ENCODE assay signal across 17 cellular contexts in the genomic region with DNA sequence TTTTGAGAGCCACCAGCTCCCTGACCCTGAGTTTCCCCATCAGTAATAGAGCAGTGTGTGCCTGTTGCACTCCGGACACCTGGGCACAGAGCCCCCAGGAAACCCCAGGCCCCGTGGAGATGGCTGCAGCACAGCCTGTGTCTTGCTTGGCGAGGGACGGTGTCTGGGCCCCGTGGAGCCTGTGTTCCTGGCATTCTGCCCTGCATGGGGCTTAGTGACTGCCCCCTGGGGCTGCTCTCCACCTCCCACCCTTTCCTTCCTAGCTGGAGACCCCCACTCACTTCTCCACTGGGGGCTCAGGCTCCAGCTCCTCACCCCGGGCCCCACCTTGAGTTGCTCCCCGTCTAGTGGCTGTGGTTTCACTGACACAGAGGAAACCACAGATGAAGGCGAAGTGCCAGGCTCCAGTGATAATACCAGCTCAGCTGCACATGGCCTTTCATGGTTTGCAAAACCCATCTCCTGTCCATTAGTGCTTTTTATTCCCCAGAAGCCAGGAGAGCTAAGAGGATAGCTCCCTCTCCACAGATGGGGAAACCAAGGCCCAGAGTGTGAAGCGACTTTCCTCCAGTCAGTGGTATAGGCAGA. TPM values are rescaled to one million over a fixed set of nuclear protein-coding genes. Genes with fewer than 3 reads are reported as not detected.
DNase-seq lines count a peak whose midpoint lies in the region; ATAC-seq and TF ChIP-seq lines count a peak whose summit lies in the region.
"Had no signal": no experiment of that assay in that cellular context is flagged by ENCODE, and none has a peak within 500 bp of the region (broad histone marks: within the 10 kb centered on the region; RNA-seq: fewer than 3 reads in every experiment).

No MANE protein-coding gene starts in this region.

- H4K8ac ChIP-seq in mesenchymal stem cell (ENCODE audit: low read length), result no peak overlapping the region

- intact Hi-C loops in MCF 10A (cut with micrococcal nuclease), result no loop called here
- intact Hi-C loops in mammary epithelial cell (cut with micrococcal nuclease), result no loop called here

- no peaks in the 10 kb centered on the region for H3K79me1 ChIP-seq in mesenchymal stem cell (replicated peaks; ENCODE audit: low read length, poor library complexity, severe bottlenecking)

- H3K4me3 ChIP-seq in mammary epithelial cell (replicated peaks in 1 of 3; ENCODE audit: insufficient read depth in 1 of 3, low read depth in 2 of 3, low read length in 3 of 3) (no peak overlapping the region), fibroblast of pulmonary artery (replicated peaks; ENCODE audit: low read depth, low read length) (no peak overlapping the region), mesenchymal stem cell (ENCODE audit: insufficient read depth in 1 of 2, low read depth in 1 of 2, low read length in 2 of 2) (no peak overlapping the region)
- H3K4me3 ChIP-seq: suprapubic skin had no signal

- H2BK120ac ChIP-seq in mesenchymal stem cell (ENCODE audit: low read depth, low read length), result no peak overlapping the region

- H3K27me3 ChIP-seq in mammary epithelial cell (ENCODE audit: insufficient read depth, low read length), result peaks cover 3% of the 10 kb centered on the region
- peaks cover 16 to 34% of the 10 kb centered on the region in 2 experiments for H3K27me3 ChIP-seq in mesenchymal stem cell (ENCODE audit: control insufficient read depth in 1 of 2, insufficient read depth in 1 of 2, low read length in 2 of 2)

- H2BK15ac ChIP-seq in mesenchymal stem cell (ENCODE audit: low read depth, poor library complexity, severe bottlenecking), result no peak overlapping the region

- BruUV-seq in MCF 10A (replicated peaks; lab: Mats Ljungman, UMichigan), result no TSS peak
- BruUV-seq in mammary epithelial cell (replicated peaks; lab: Mats Ljungman, UMichigan), result no TSS peak

- no peaks in the 10 kb centered on the region for H3K9me3 Mint-ChIP-seq in MCF 10A (ENCODE audit: unreplicated experiment)
- H3K9me3 Mint-ChIP-seq: activated CD4-positive, alpha-beta T cell treated with anti-CD3 and anti-CD28 coated beads, Interleukin-2, amount 10 ng/mL, durations not matched to agents 24 days and 14 days; activated T-helper 1 cell treated with anti-CD3 and anti-CD28 coated beads, Interleukin-12 subunit alpha, Interleukin-12 subunit beta, Interleukin-2, Interleukin-4 antibody, amounts not matched to agents 30 ng/mL and 10 ng/mL and 1 ng/mL, durations not matched to agents 14 hours and 24 hours and 36 hours had no signal

- H2BK12ac ChIP-seq in mesenchymal stem cell (ENCODE audit: low read length in 2 of 2), result no peak overlapping the region

- H4K91ac ChIP-seq in mesenchymal stem cell (ENCODE audit: low read length), result no peak overlapping the region

- 30% methylated on average over 9 of the region's 9 CpGs for WGBS in mammary epithelial cell (ENCODE audit: low coverage, missing lambda C conversion rate)
- 85% methylated on average over 9 of the region's 9 CpGs for WGBS in mesenchymal stem cell

- H3K4me1 ChIP-seq in mammary epithelial cell (ENCODE audit: insufficient read depth, low read length), result no peaks in the 10 kb centered on the region
- peaks cover 3% of the 10 kb centered on the region for H3K4me1 ChIP-seq in mesenchymal stem cell (ENCODE audit: control insufficient read depth, insufficient read depth, low read depth, low read length)
- H3K4me1 ChIP-seq: suprapubic skin had no signal

- no peak overlapping the region for H3K27ac ChIP-seq in mammary epithelial cell (ENCODE audit: insufficient read depth, low read depth, low read length)
- H3K27ac ChIP-seq in mesenchymal stem cell (ENCODE audit: low read length, poor library complexity, severe bottlenecking), result no peak overlapping the region
- H3K27ac ChIP-seq: suprapubic skin had no signal

- DNase-seq in MCF 10A (ENCODE audit: unreplicated experiment), result peak; percentile 28
- no peak for DNase-seq in mammary epithelial cell
- DNase-seq in RPMI7951 (ENCODE audit: low read depth), result peak; percentile 77
- peak; percentile 19 for DNase-seq in fibroblast of pulmonary artery (ENCODE audit: low read depth)
- DNase-seq in mesenchymal stem cell, result no peak
- DNase-seq in NCI-H2107 (lab: John Stamatoyannopoulos, UW), result no peak
- no peak for DNase-seq in NCI-H2107 treated with DMSO at 0.1 percent for 48 hours (lab: John Stamatoyannopoulos, UW; ENCODE audit: unreplicated experiment)
- DNase-seq: activated CD4-positive, alpha-beta T cell treated with anti-CD3 and anti-CD28 coated beads, Interleukin-2, amount 10 ng/mL, durations not matched to agents 24 days and 14 days; DMS 273 treated with DMSO at 0.1 percent for 48 hours; kidney glomerular epithelial cell had no signal

- H2AFZ ChIP-seq in mammary epithelial cell (ENCODE audit: low read depth, low read length), result no peak overlapping the region
- no peak overlapping the region for H2AFZ ChIP-seq in mesenchymal stem cell (ENCODE audit: low read depth, low read length)

- no peaks in the 10 kb centered on the region for H3K36me3 Mint-ChIP-seq in MCF 10A (ENCODE audit: insufficient read depth, unreplicated experiment)
- H3K36me3 Mint-ChIP-seq: brain had no signal

- no peaks in the 10 kb centered on the region for H3K4me1 Mint-ChIP-seq in MCF 10A (ENCODE audit: insufficient read depth, unreplicated experiment)

- H2BK5ac ChIP-seq in mesenchymal stem cell (ENCODE audit: low read depth, low read length, poor library complexity, severe bottlenecking), result no peak overlapping the region

- no peak overlapping the region for H3K4me3 Mint-ChIP-seq in MCF 10A (ENCODE audit: unreplicated experiment)
- H3K4me3 Mint-ChIP-seq: activated CD4-positive, alpha-beta T cell treated with anti-CD3 and anti-CD28 coated beads, Interleukin-2, amount 10 ng/mL, durations not matched to agents 24 days and 14 days; activated T-helper 1 cell treated with anti-CD3 and anti-CD28 coated beads, Interleukin-12 subunit alpha, Interleukin-12 subunit beta, Interleukin-2, Interleukin-4 antibody, amounts not matched to agents 30 ng/mL and 10 ng/mL and 1 ng/mL, durations not matched to agents 14 hours and 24 hours and 36 hours; brain had no signal

- H3K4ac ChIP-seq in mesenchymal stem cell (ENCODE audit: low read depth in 1 of 2, low read length in 2 of 2), result no peak overlapping the region

- H3K14ac ChIP-seq in mesenchymal stem cell (ENCODE audit: low read length in 2 of 2), result no peak overlapping the region

- H4K20me1 ChIP-seq in mammary epithelial cell (ENCODE audit: insufficient read depth, low read length), result no peaks in the 10 kb centered on the region

- H3K9ac ChIP-seq in mammary epithelial cell (ENCODE audit: insufficient read depth, low read length), result no peak overlapping the region
- no peak overlapping the region for H3K9ac ChIP-seq in mesenchymal stem cell (ENCODE audit: low read length)

- H3K4me2 ChIP-seq in mammary epithelial cell (ENCODE audit: insufficient read depth, low read depth, low read length) (no peak overlapping the region), mesenchymal stem cell (ENCODE audit: low read length, poor library complexity, severe bottlenecking) (no peak overlapping the region)

- in situ Hi-C loops in mammary epithelial cell (cut with MboI; ENCODE audit: low sequenced_read_pairs in 2 of 2), result loop anchor here in 1 of 2 donors (25.0 kb wide), 2 partner anchors 164 to 264 kb away; no protein-coding TSS in a partner anchor

- H3K27ac Mint-ChIP-seq in MCF 10A (ENCODE audit: low read depth, unreplicated experiment), result no peak overlapping the region
- H3K27ac Mint-ChIP-seq: activated CD4-positive, alpha-beta T cell treated with anti-CD3 and anti-CD28 coated beads, Interleukin-2, amount 10 ng/mL, durations not matched to agents 24 days and 14 days; activated T-helper 1 cell treated with anti-CD3 and anti-CD28 coated beads, Interleukin-12 subunit alpha, Interleukin-12 subunit beta, Interleukin-2, Interleukin-4 antibody, amounts not matched to agents 30 ng/mL and 10 ng/mL and 1 ng/mL, durations not matched to agents 14 hours and 24 hours and 36 hours had no signal

- no peak overlapping the region for H3K18ac ChIP-seq in mesenchymal stem cell (ENCODE audit: low read depth in 1 of 2, low read length in 2 of 2)

- no peaks in the 10 kb centered on the region for H3K79me2 ChIP-seq in mammary epithelial cell (ENCODE audit: insufficient read depth, low read length)

- dilution Hi-C loops in mammary epithelial cell (cut with HindIII; ENCODE audit: low sequenced_read_pairs), result no loop called here

- no peak overlapping the region for H2AK5ac ChIP-seq in mesenchymal stem cell (ENCODE audit: low read length, severe bottlenecking)

- no peak for ATAC-seq in HG02981 (IDR thresholded peaks at IDR 0.05; ENCODE audit: unreplicated experiment)

- H3K23ac ChIP-seq in mesenchymal stem cell (ENCODE audit: low read length in 2 of 2), result no peak overlapping the region

- peaks cover 18% of the 10 kb centered on the region for H3K27me3 Mint-ChIP-seq in MCF 10A (ENCODE audit: insufficient read depth, unreplicated experiment)
- H3K27me3 Mint-ChIP-seq: brain had no signal

- TF ChIP-seq CTCF in MCF 10A (IDR thresholded peaks at IDR 0.05; ENCODE audit: unreplicated experiment), result no peak
- no peak for TF ChIP-seq CTCF in mammary epithelial cell (conservative IDR thresholded peaks at IDR 0.05 in 1 of 2, IDR thresholded peaks at IDR 0.05 in 1 of 2; ENCODE audit: extremely low read depth in 1 of 2, insufficient read depth in 1 of 2, low read depth in 1 of 2, low read length in 2 of 2)
- TF ChIP-seq CTCF in fibroblast of pulmonary artery (IDR thresholded peaks at IDR 0.05; ENCODE audit: low read length, missing control alignments), result no peak

- no peaks in the 10 kb centered on the region for H3K9me3 ChIP-seq in mammary epithelial cell (replicated peaks; ENCODE audit: insufficient read depth, low read length)
- H3K9me3 ChIP-seq in mesenchymal stem cell (ENCODE audit: control insufficient read depth, low read length), result no peaks in the 10 kb centered on the region
- H3K9me3 ChIP-seq: suprapubic skin had no signal

- POLR2A ChIA-PET in MCF 10A (lab: Yijun Ruan, JAX), result no interaction called here

- no peaks in the 10 kb centered on the region for H3K36me3 ChIP-seq in mammary epithelial cell (ENCODE audit: insufficient read depth, low read length)
- H3K36me3 ChIP-seq in mesenchymal stem cell (ENCODE audit: control insufficient read depth in 1 of 2, insufficient read depth in 2 of 2, low read depth in 1 of 2, low read length in 2 of 2), result no peaks in the 10 kb centered on the region
- H3K36me3 ChIP-seq: suprapubic skin had no signal

- CTCF ChIA-PET in MCF 10A (lab: Yijun Ruan, JAX), result interaction anchor here (1.1 to 3.0 kb wide), 2 partner anchors 13 to 221 kb away, joined by 4 to 7 read pairs; no protein-coding TSS in a partner anchor
- CTCF ChIA-PET in mammary epithelial cell (lab: Charles Lee; ENCODE audit: low non-redundant PET), result no interaction called here

RNA-seq across cellular contexts. Expression of a gene that starts 39.5 kb away (rescaled TPM):
- total RNA-seq in MCF 10A (2022) (not detected in 2 replicates), mammary epithelial cell (not detected)
- not detected for polyA plus RNA-seq in mammary epithelial cell
- polyA minus RNA-seq in mammary epithelial cell, result not detected
- not detected in 2 replicates for total RNA-seq in RPMI7951 (2014; rRNA removed; shearing (Covaris generic))
- not detected for polyA plus RNA-seq in mesenchymal stem cell (2013, experiment 1 of 2)
- polyA plus RNA-seq in mesenchymal stem cell (2013, experiment 2 of 2), result not detected
- total RNA-seq: activated CD4-positive, alpha-beta T cell treated with anti-CD3 and anti-CD28 coated beads, Interleukin-2, amount 10 ng/mL, durations not matched to agents 24 days and 14 days; activated T-helper 1 cell treated with anti-CD3 and anti-CD28 coated beads, Interleukin-12 subunit alpha, Interleukin-12 subunit beta, Interleukin-2, Interleukin-4 antibody, amounts not matched to agents 30 ng/mL and 10 ng/mL and 1 ng/mL, durations not matched to agents 14 hours and 24 hours and 36 hours; glomerular endothelial cell; mucosa of gallbladder; suprapubic skin had no signal
- polyA plus RNA-seq: AG04450 had no signal

Comparison
In these comparisons a context has a peak if more than half of its experiments do, and no peak if none do; other contexts are left out.
1. DNase-seq: peak in MCF 10A (single experiment), RPMI7951 (single experiment) and fibroblast of pulmonary artery (single experiment); none in mammary epithelial cell (single experiment), mesenchymal stem cell (single experiment), NCI-H2107 (single experiment) and NCI-H2107 treated with DMSO at 0.1 percent for 48 hours (single experiment).